Comparison of ENCODE assay signal across 21 cellular contexts in the genomic region with DNA sequence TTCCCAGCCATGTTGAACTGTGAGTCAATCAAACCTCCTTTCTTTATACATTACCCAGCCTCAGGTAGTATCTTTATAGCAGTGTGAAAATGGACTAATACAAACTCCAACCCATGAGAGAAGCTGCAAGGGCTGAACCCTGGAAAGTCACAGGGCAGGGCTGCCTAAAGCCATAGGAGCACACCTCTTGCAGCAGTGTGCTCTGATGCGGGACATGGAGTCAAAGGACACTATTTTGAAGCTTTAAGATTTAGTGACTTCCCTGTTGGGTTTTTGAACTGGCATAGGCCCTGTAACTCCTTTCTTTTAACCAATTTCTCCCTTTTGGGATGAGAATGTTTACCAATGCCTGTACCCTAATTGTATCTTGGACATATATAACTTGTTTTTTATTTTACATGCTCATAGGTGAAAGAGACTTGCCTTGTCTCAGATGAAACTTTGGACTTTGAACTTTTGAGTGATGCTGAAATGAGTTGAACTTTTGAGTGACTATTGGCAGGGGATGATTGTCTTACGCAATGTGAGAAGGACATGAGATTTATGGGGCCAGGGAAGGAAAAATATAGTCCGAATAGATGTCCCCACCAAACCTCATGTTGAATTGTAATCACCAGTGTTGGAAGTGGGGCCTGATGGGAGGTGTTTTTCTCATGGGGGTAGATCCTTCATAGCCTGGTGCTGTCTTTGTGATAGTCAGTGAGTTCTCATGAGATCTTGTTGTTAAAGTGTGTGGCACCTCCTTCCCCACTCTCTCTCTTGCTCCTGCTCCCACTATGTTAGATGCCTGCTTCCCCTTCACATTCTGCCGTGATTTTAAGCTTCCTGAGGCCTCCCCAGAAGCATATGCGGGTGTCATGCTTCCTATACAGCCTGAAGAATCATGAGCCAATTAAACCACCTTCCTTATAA.
"Had no signal": no experiment of that assay in that cellular context is flagged by ENCODE, and none has a peak within 500 bp of the region (broad histone marks: within the 10 kb centered on the region; RNA-seq: fewer than 3 reads in every experiment).

No MANE protein-coding gene starts in this region.

- DNase-seq: activated CD4-positive, alpha-beta memory T cell treated with anti-CD3 and anti-CD28 coated beads, Interleukin-2, amount 10 ng/mL, durations not matched to agents 7 days and 5 days; activated CD4-positive, alpha-beta T cell treated with anti-CD3 and anti-CD28 coated beads for 36 hours; activated CD4-positive, alpha-beta T cell treated with anti-CD3 and anti-CD28 coated beads, Interleukin-2, amount 50 U/mL, for 1 hour; activated gamma-delta T cell; activated naive CD4-positive, alpha-beta T cell treated with anti-CD3 and anti-CD28 coated beads for 36 hours; activated T-cell treated with anti-CD3 and anti-CD28 coated beads for 4 hours; activated T-cell treated with anti-CD3 and anti-CD28 coated beads, Interleukin-2, amount 50 U/mL, for 48 hours; amygdala; cerebellar nuclear complex; Kasumi-1; KBM-7; NCI-H1048; NCI-H1694; NCI-H2029; NCI-H2107; SJCRH30; T-helper 1 cell; WERI-Rb-1 had no signal

- H3K4me3 ChIP-seq: SJCRH30 had no signal

- H3K9me3 ChIP-seq: SJCRH30, SK-N-SH had no signal

- ATAC-seq: activated CD4-positive, alpha-beta T cell treated with anti-CD3 and anti-CD28 coated beads for 36 hours; activated T-helper 17 cell treated with anti-CD3 and anti-CD28 coated beads, Interleukin-2, amount 50 U/mL, for 72 hours had no signal

- H3K27ac ChIP-seq: SJCRH30, WERI-Rb-1 had no signal

- H3K27me3 ChIP-seq: SJCRH30 had no signal

- H3K36me3 ChIP-seq: SJCRH30, WERI-Rb-1 had no signal

- H3K4me2 ChIP-seq: SK-N-SH had no signal

- FAIRE-seq: astrocyte had no signal

- H3K4me1 ChIP-seq: SJCRH30 had no signal

- H3K9ac ChIP-seq: SK-N-SH had no signal
